ENCODE assay signal across 10 cellular contexts in genomic region chr13:94323746-94324408, GRCh38.
DNase-seq lines count a peak whose midpoint lies in the region; ATAC-seq and TF ChIP-seq lines count a peak whose summit lies in the region.
"Had no signal": no experiment of that assay in that cellular context is flagged by ENCODE, and none has a peak within 500 bp of the region (broad histone marks: within the 10 kb centered on the region; RNA-seq: fewer than 3 reads in every experiment).

No MANE protein-coding gene starts in this region.

- no peaks in the 10 kb centered on the region for H3K27me3 Mint-ChIP-seq in activated naive CD8-positive, alpha-beta T cell treated with anti-CD3 and anti-CD28 coated beads for 36 hours
- H3K27me3 Mint-ChIP-seq in stimulated activated naive CD8-positive, alpha-beta T cell treated with anti-CD3 and anti-CD28 coated beads, Interleukin-15, amount 100 ng/mL, for 72 hours: no peaks in the 10 kb centered on the region

- H3K27me3 ChIP-seq in vagina: no peaks in the 10 kb centered on the region

- TF ChIP-seq POLR2A in vagina (IDR thresholded peaks at IDR 0.05): no peak

- no peak for TF ChIP-seq CTCF in vagina (IDR thresholded peaks at IDR 0.05)

- no peak overlapping the region for H3K27ac ChIP-seq in vagina

- intact Hi-C loops in vagina (cut with DNase I): no loop called here

- H3K4me1 ChIP-seq in vagina: no peaks in the 10 kb centered on the region

- peaks cover 33% of the 10 kb centered on the region for H3K4me1 Mint-ChIP-seq in activated naive CD8-positive, alpha-beta T cell treated with anti-CD3 and anti-CD28 coated beads for 36 hours
- peaks cover 46% of the 10 kb centered on the region for H3K4me1 Mint-ChIP-seq in stimulated activated naive CD8-positive, alpha-beta T cell treated with anti-CD3 and anti-CD28 coated beads, Interleukin-15, amount 100 ng/mL, for 72 hours

- peak overlapping the region; percentile 79 for H3K27ac Mint-ChIP-seq in activated naive CD8-positive, alpha-beta T cell treated with anti-CD3 and anti-CD28 coated beads for 36 hours
- H3K27ac Mint-ChIP-seq in stimulated activated naive CD8-positive, alpha-beta T cell treated with anti-CD3 and anti-CD28 coated beads, Interleukin-15, amount 100 ng/mL, for 72 hours: peak overlapping the region; percentile 85 to 86

- peak; percentile 89 for ATAC-seq in stimulated activated naive CD8-positive, alpha-beta T cell treated with anti-CD3 and anti-CD28 coated beads, Interleukin-15, amount 100 ng/mL, for 72 hours

- peaks cover 18% of the 10 kb centered on the region for H3K36me3 Mint-ChIP-seq in activated naive CD8-positive, alpha-beta T cell treated with anti-CD3 and anti-CD28 coated beads for 36 hours

- peak overlapping the region; percentile 20 for H3K4me3 Mint-ChIP-seq in activated naive CD8-positive, alpha-beta T cell treated with anti-CD3 and anti-CD28 coated beads for 36 hours
- peak overlapping the region; percentile 51 to 57 for H3K4me3 Mint-ChIP-seq in stimulated activated naive CD8-positive, alpha-beta T cell treated with anti-CD3 and anti-CD28 coated beads, Interleukin-15, amount 100 ng/mL, for 72 hours

- no peaks in the 10 kb centered on the region for H3K36me3 ChIP-seq in vagina

- peaks cover 16% of the 10 kb centered on the region for H3K9me3 Mint-ChIP-seq in activated naive CD8-positive, alpha-beta T cell treated with anti-CD3 and anti-CD28 coated beads for 36 hours
- H3K9me3 Mint-ChIP-seq in stimulated activated naive CD8-positive, alpha-beta T cell treated with anti-CD3 and anti-CD28 coated beads, Interleukin-15, amount 100 ng/mL, for 72 hours: peaks cover 6 to 7% of the 10 kb centered on the region in 2 donors

- no peaks in the 10 kb centered on the region for H3K9me3 ChIP-seq in vagina

- DNase-seq in activated naive CD4-positive, alpha-beta T cell treated with Interleukin-2 at 50 U/mL for 16 hours: peak; percentile 16
- no peak for DNase-seq in activated naive CD4-positive, alpha-beta T cell treated with anti-CD3 and anti-CD28 coated beads, Interleukin-2, amount 50 U/mL, for 16 hours
- peak; percentile 76 for DNase-seq in Jurkat, Clone E6-1 (ENCODE audit: low read depth, low spot score)
- DNase-seq in activated naive CD8-positive, alpha-beta T cell treated with anti-CD3 and anti-CD28 coated beads for 36 hours: no peak
- DNase-seq in stimulated activated naive CD8-positive, alpha-beta T cell treated with anti-CD3 and anti-CD28 coated beads, Interleukin-15, amount 100 ng/mL, for 72 hours: peak in 1 of 2 donors; percentile 25
- DNase-seq in NOMO-1 treated with DMSO at 0.1 percent for 48 hours (lab: John Stamatoyannopoulos, UW; ENCODE audit: unreplicated experiment) (no peak), OCI-M1 (lab: John Stamatoyannopoulos, UW) (no peak), vagina (ENCODE audit: extremely low spot score in 2 of 2) (no peak)
- DNase-seq: glutamatergic neuron, NCI-H2029 treated with DMSO at 0.1 percent for 48 hours had no signal

- no peak overlapping the region for H3K4me3 ChIP-seq in Jurkat, Clone E6-1 (ENCODE audit: low read length)
- H3K4me3 ChIP-seq in vagina: no peak overlapping the region

Comparison
In these comparisons a context has a peak if more than half of its experiments do, and no peak if none do; other contexts are left out.
1. DNase-seq: peak in activated naive CD4-positive, alpha-beta T cell treated with Interleukin-2 at 50 U/mL for 16 hours (single experiment) and Jurkat, Clone E6-1 (single experiment); none in activated naive CD4-positive, alpha-beta T cell treated with anti-CD3 and anti-CD28 coated beads, Interleukin-2, amount 50 U/mL, for 16 hours (single experiment), activated naive CD8-positive, alpha-beta T cell treated with anti-CD3 and anti-CD28 coated beads for 36 hours (single experiment), NOMO-1 treated with DMSO at 0.1 percent for 48 hours (single experiment), OCI-M1 (single experiment) and vagina (0 of 2).